Comparison of ENCODE assay signal across 20 cellular contexts in the genomic region with DNA sequence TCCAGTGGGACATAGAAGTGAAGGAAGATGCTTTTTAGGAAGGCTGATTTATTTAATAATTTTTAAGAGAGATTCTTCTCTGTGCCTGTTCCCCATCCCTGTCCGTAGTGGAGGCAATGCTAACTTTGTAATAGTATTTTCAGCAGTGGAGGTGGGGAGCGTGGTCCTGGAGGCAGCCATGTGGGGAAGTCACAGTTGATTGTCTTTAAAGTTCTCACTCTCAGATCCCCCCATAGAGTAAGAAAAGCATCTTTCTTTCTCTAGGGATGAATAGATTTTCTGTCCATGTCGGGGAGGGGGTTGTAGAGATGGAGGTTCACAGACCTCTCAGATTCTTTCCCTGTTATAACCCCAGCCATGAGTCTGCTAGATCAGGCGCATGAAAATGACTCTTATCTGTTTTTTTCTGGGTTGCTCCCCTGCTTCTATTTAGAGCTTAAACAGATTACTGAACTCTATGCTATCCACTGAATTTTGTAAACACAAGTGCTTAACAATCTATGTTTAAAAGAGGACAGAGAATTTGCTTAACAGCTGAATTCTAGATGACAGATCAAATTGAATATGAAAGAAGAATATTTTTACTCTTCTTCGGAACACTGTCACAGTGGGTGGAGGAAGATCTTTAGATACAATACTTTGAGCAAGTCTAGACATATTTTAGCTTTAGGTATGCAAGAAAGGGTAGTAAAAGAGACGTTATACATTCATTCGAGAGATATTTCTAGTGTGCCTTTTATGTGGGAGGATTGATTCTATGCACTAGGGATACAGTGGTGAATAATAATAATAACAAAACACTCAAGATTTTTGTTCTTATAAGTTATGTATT. TPM values are rescaled to one million over a fixed set of nuclear protein-coding genes. Genes with fewer than 3 reads are reported as not detected.
A peak's percentile ranks its signal among the peaks of the same experiment; 100 is the strongest.
DNase-seq lines count a peak whose midpoint lies in the region; FAIRE-seq and TF ChIP-seq lines count a peak whose summit lies in the region.
"Had no signal": no experiment of that assay in that cellular context is flagged by ENCODE, and none has a peak within 500 bp of the region (broad histone marks: within the 10 kb centered on the region; RNA-seq: fewer than 3 reads in every experiment).

No MANE protein-coding gene starts in this region.

- peak overlapping the region; percentile 25; the same call in 1 of the 2 replicates for H3K27ac Mint-ChIP-seq in HFFc6
- H3K27ac Mint-ChIP-seq: CD4-positive, CD25-positive, alpha-beta regulatory T cell; H9 had no signal

- no peaks in the 10 kb centered on the region; the same call in 1 of the 2 replicates for H3K27me3 Mint-ChIP-seq in HFFc6 (ENCODE audit: insufficient read depth)
- H3K27me3 Mint-ChIP-seq: CD4-positive, CD25-positive, alpha-beta regulatory T cell had no signal

- no peak overlapping the region for H2AFZ ChIP-seq in smooth muscle cell (ENCODE audit: low read depth)

- WGBS in smooth muscle cell (ENCODE audit: low lambda C conversion rate), result 68% methylated on average over 7 of the region's 7 CpGs

- H3K9me3 ChIP-seq in adipocyte (ENCODE audit: control insufficient read depth, low read length), result no peaks in the 10 kb centered on the region
- no peaks in the 10 kb centered on the region for H3K9me3 ChIP-seq in smooth muscle cell (replicated peaks; ENCODE audit: low read depth)
- H3K9me3 ChIP-seq: Caco-2 had no signal

- H3K4me2 ChIP-seq in smooth muscle cell, result peak overlapping the region; percentile 70

- no peaks in the 10 kb centered on the region for H3K4me1 ChIP-seq in adipocyte (ENCODE audit: control insufficient read depth, insufficient read depth, low read length)
- H3K4me1 ChIP-seq in smooth muscle cell (ENCODE audit: low read depth), result no peaks in the 10 kb centered on the region
- H3K4me1 ChIP-seq: Caco-2 had no signal

- no peak overlapping the region for H3K4me3 Mint-ChIP-seq in HFFc6
- H3K4me3 Mint-ChIP-seq: CD4-positive, CD25-positive, alpha-beta regulatory T cell; H9 had no signal

- peak overlapping the region; percentile 62 for H3K27ac ChIP-seq in smooth muscle cell (ENCODE audit: low read depth)
- H3K27ac ChIP-seq: RWPE1 had no signal

- FAIRE-seq in GM19239 (lab: Jason Lieb, UNC), result no peak

- no peaks in the 10 kb centered on the region for H3K36me3 Mint-ChIP-seq in HFFc6 (ENCODE audit: low read depth)

- H3K4me3 ChIP-seq in adipocyte (ENCODE audit: low read length) (no peak overlapping the region), smooth muscle cell (no peak overlapping the region)

- H3K9ac ChIP-seq in adipocyte (ENCODE audit: low read length) (no peak overlapping the region), smooth muscle cell (ENCODE audit: low read depth) (no peak overlapping the region)

- H3F3A ChIP-seq in smooth muscle cell (ENCODE audit: low read depth), result no peaks in the 10 kb centered on the region

- TF ChIP-seq CTCF in HFFc6 (IDR thresholded peaks at IDR 0.05) (no peak), smooth muscle cell (IDR thresholded peaks at IDR 0.05; ENCODE audit: borderline replicate concordance, insufficient read depth, poor library complexity, severe bottlenecking) (no peak)

- H3K4me1 Mint-ChIP-seq in HFFc6 (ENCODE audit: low read depth), result peaks cover 12% of the 10 kb centered on the region

- H3K27me3 ChIP-seq in adipocyte (replicated peaks; ENCODE audit: control insufficient read depth, insufficient read depth, low read length), result no peaks in the 10 kb centered on the region
- H3K27me3 ChIP-seq in smooth muscle cell (ENCODE audit: low read depth), result no peaks in the 10 kb centered on the region

- no peaks in the 10 kb centered on the region for H4K20me1 ChIP-seq in smooth muscle cell (ENCODE audit: low read depth)

- no peaks in the 10 kb centered on the region for H3K79me2 ChIP-seq in smooth muscle cell (ENCODE audit: low read depth)

- no peak for DNase-seq in HFFc6
- peak; percentile 43 for DNase-seq in adipocyte (ENCODE audit: low read depth)
- peak; percentile 25 for DNase-seq in fibroblast of peridontal ligament (ENCODE audit: extremely low read depth)
- no peak for DNase-seq in smooth muscle cell (lab: John Stamatoyannopoulos, UW; ENCODE audit: unreplicated experiment)
- no peak for DNase-seq in midbrain (lab: John Stamatoyannopoulos, UW)
- no peak for DNase-seq in GM19239 (ENCODE audit: insufficient read length, low spot score)
- DNase-seq in KG1 (lab: John Stamatoyannopoulos, UW), result no peak
- DNase-seq: AML-193; Caco-2; CD4-positive, CD25-positive, alpha-beta regulatory T cell; DMS153; H9; KBM-7; NCI-H1048; NCI-H1436 treated with DMSO at 0.1 percent for 48 hours; NCI-H2081 treated with DMSO at 0.1 percent for 48 hours; NCI-H510A; NCI-H774; PC-3 had no signal

- no peaks in the 10 kb centered on the region for H3K9me3 Mint-ChIP-seq in HFFc6

- no peaks in the 10 kb centered on the region for H3K36me3 ChIP-seq in adipocyte (ENCODE audit: control insufficient read depth, insufficient read depth, low read length, severe bottlenecking)
- no peaks in the 10 kb centered on the region for H3K36me3 ChIP-seq in smooth muscle cell (ENCODE audit: low read depth)

RNA-seq across cellular contexts. Expression of a gene that starts 25.4 kb away (rescaled TPM):
- 1 to 10 TPM; 5.5 to 8.8 (median 7.0) TPM for total RNA-seq in HFFc6 (2021; fragmentation: NEBNext Ultra II Directional; extraction: Animal tissue kit (Norgen Biotek cat#: 25700))
- 35.2 and 38.9 TPM in 2 replicates for total RNA-seq in smooth muscle cell
- polyA plus RNA-seq in smooth muscle cell, result 12.9 and 13.0 TPM in 2 replicates

RNA-seq across cellular contexts. Expression of a gene that starts 55.1 kb away (rescaled TPM):
- 100 to 1,000 TPM; 146 to 165 (median 153) TPM for total RNA-seq in HFFc6 (2021; fragmentation: NEBNext Ultra II Directional; extraction: Animal tissue kit (Norgen Biotek cat#: 25700))
- total RNA-seq in smooth muscle cell, result 136 and 151 TPM in 2 replicates
- polyA plus RNA-seq in smooth muscle cell, result 51.8 and 60.1 TPM in 2 replicates

Comparison
In these comparisons a context has a peak if more than half of its experiments do, and no peak if none do; other contexts are left out.
1. DNase-seq: peak in adipocyte (single experiment) and fibroblast of peridontal ligament (single experiment); none in HFFc6 (single experiment), smooth muscle cell (single experiment), midbrain (single experiment), GM19239 (single experiment) and KG1 (single experiment).